Comparison of ENCODE assay signal across 18 cellular contexts in the genomic region with DNA sequence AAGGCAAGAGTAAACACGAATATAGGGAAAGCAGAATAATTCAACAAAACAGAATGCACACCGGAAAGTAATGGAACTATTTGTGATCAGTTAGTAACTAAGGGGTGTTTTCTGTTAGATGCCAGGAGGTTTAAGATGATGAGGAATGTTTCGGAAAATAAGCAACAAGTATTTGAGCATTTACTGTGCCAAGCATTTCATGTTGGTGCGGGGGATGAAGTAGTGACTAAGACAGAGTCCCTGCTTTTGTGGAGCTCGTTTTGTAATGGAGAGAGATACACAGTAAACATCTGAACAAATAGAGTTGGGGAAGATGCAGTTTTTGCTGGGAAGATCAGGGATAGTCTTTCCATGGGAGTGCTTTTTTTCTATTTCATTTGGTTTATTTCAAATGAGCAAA.
A peak's percentile ranks its signal among the peaks of the same experiment; 100 is the strongest.
DNase-seq lines count a peak whose midpoint lies in the region; ATAC-seq and TF ChIP-seq lines count a peak whose summit lies in the region.
"Had no signal": no experiment of that assay in that cellular context is flagged by ENCODE, and none has a peak within 500 bp of the region (broad histone marks: within the 10 kb centered on the region; RNA-seq: fewer than 3 reads in every experiment).

No MANE protein-coding gene starts in this region.

- no peak for TF ChIP-seq RAD21 in SK-N-SH (IDR thresholded peaks at IDR 0.05; ENCODE audit: low read length)

- no peaks in the 10 kb centered on the region for H3K27me3 ChIP-seq in SK-N-SH (ENCODE audit: insufficient read depth)
- H3K27me3 ChIP-seq: body of pancreas, SJSA1 had no signal

- peaks cover 6% of the 10 kb centered on the region for H3K9me3 Mint-ChIP-seq in glutamatergic neuron (ENCODE audit: unreplicated experiment)

- H3K9me2 ChIP-seq in SK-N-SH = no peaks in the 10 kb centered on the region

- TF ChIP-seq EP300 in SK-N-SH (IDR thresholded peaks at IDR 0.05; ENCODE audit: borderline replicate concordance in 1 of 2, low read depth in 1 of 2, low read length in 1 of 2) = no peak

- H3K36me3 ChIP-seq in SK-N-SH (replicated peaks in 1 of 2; ENCODE audit: control insufficient read depth in 1 of 2, insufficient read depth in 2 of 2, low read length in 1 of 2) = peaks cover 3 to 17% of the 10 kb centered on the region in 2 experiments
- H3K36me3 ChIP-seq: SJSA1 had no signal

- H2AFZ ChIP-seq in SK-N-SH (ENCODE audit: low read depth) = no peak overlapping the region

- H3K4me3 ChIP-seq in SK-N-SH (ENCODE audit: low read depth in 2 of 2, low read length in 1 of 2) (no peak overlapping the region), fibroblast of pulmonary artery (replicated peaks; ENCODE audit: low read depth, low read length) (no peak overlapping the region), retinal pigment epithelial cell (ENCODE audit: low read length) (no peak overlapping the region)
- H3K4me3 ChIP-seq: body of pancreas, SJSA1 had no signal

- peaks cover 12 to 16% of the 10 kb centered on the region in 2 experiments; a peak in 3 of 4 replicates for H3K4me1 ChIP-seq in SK-N-SH (ENCODE audit: control insufficient read depth in 1 of 2, insufficient read depth in 2 of 2, low read depth in 1 of 2, low read length in 1 of 2)

- POLR2A ChIA-PET in SK-N-SH (lab: Yijun Ruan, JAX) = no interaction called here

- DNase-seq in SK-N-SH (no peak), T-helper 17 cell (no peak), fibroblast of pulmonary artery (ENCODE audit: low read depth) (peak; percentile 87), retinal pigment epithelial cell (ENCODE audit: low read depth) (peak; percentile 55), GM20000 (ENCODE audit: low spot score) (no peak), KBM-7 (no peak), glutamatergic neuron (no peak)
- DNase-seq: activated CD8-positive, alpha-beta memory T cell treated with anti-CD3 and anti-CD28 coated beads for 24 hours; activated effector memory CD4-positive, alpha-beta T cell treated with anti-CD3 and anti-CD28 coated beads, Interleukin-2, amount 50 U/mL, for 16 hours; body of pancreas; Caco-2; GDM1; midbrain; NCI-H1417 treated with DMSO at 0.1 percent for 48 hours; posterior cingulate gyrus; stimulated activated CD4-positive, alpha-beta T cell treated with anti-CD3 and anti-CD28 coated beads, Interleukin-12 subunit alpha, Interleukin-12 subunit beta, amount 100 ng/mL, for 4 hours had no signal

- H3K4me1 Mint-ChIP-seq in T-helper 17 cell = peaks cover 66% of the 10 kb centered on the region
- H3K4me1 Mint-ChIP-seq in glutamatergic neuron (ENCODE audit: low read depth, unreplicated experiment) = peaks cover 22% of the 10 kb centered on the region

- CTCF ChIA-PET in SK-N-SH (lab: Yijun Ruan, JAX) = no interaction called here

- no peak for TF ChIP-seq CTCF in SK-N-SH (IDR thresholded peaks at IDR 0.05)
- TF ChIP-seq CTCF in fibroblast of pulmonary artery (IDR thresholded peaks at IDR 0.05; ENCODE audit: low read length, missing control alignments) = no peak
- no peak for TF ChIP-seq CTCF in retinal pigment epithelial cell (conservative IDR thresholded peaks at IDR 0.05; ENCODE audit: low read depth, low read length)
- no peak for TF ChIP-seq CTCF in GM20000 (IDR thresholded peaks at IDR 0.05; ENCODE audit: extremely low read depth, missing control alignments)
- TF ChIP-seq CTCF in glutamatergic neuron (IDR thresholded peaks at IDR 0.05; ENCODE audit: partially characterized antibody, unreplicated experiment) = no peak

- H3K27ac Mint-ChIP-seq in T-helper 17 cell (peak overlapping the region; percentile 86), glutamatergic neuron (ENCODE audit: unreplicated experiment) (no peak overlapping the region)

- H3K4me3 Mint-ChIP-seq in T-helper 17 cell = peak overlapping the region; percentile 41
- H3K4me3 Mint-ChIP-seq in glutamatergic neuron (ENCODE audit: unreplicated experiment) = no peak overlapping the region

- no peaks in the 10 kb centered on the region for H3K27me3 Mint-ChIP-seq in T-helper 17 cell
- H3K27me3 Mint-ChIP-seq in glutamatergic neuron (ENCODE audit: unreplicated experiment) = no peaks in the 10 kb centered on the region

- H4K20me1 ChIP-seq in SK-N-SH (ENCODE audit: insufficient read depth) = peaks cover 97% of the 10 kb centered on the region

- H3F3A ChIP-seq in SK-N-SH (replicated peaks; ENCODE audit: insufficient read depth) = peaks cover 20% of the 10 kb centered on the region

- 87% methylated on average over 5 of the region's 5 CpGs for WGBS in SK-N-SH (ENCODE audit: low lambda C conversion rate)

- in situ Hi-C loops in KBM-7 (cut with MboI; ENCODE audit: low pct_unique_long_range_greater_than_20kb, low sequenced_read_pairs) = no loop called here

- H3K79me2 ChIP-seq in SK-N-SH (ENCODE audit: insufficient read depth) = peaks cover 100% of the 10 kb centered on the region

- H3K9ac ChIP-seq in SK-N-SH = no peak overlapping the region

- H3K36me3 Mint-ChIP-seq in T-helper 17 cell (ENCODE audit: low read depth) (no peaks in the 10 kb centered on the region), glutamatergic neuron (ENCODE audit: unreplicated experiment) (no peaks in the 10 kb centered on the region)

- no peak overlapping the region; a peak in 1 of 4 replicates for H3K27ac ChIP-seq in SK-N-SH (ENCODE audit: low read depth in 2 of 2, low read length in 1 of 2)
- H3K27ac ChIP-seq: body of pancreas, SJSA1 had no signal

- ATAC-seq in SK-N-SH treated with all-trans-retinoic acid at 6 μM for 48 hours (peak; percentile 31; the same call in 1 of the 3 replicates), T-helper 17 cell (no peak)
- ATAC-seq: body of pancreas had no signal

- no peak overlapping the region for H3K4me2 ChIP-seq in SK-N-SH

- H3K9me3 ChIP-seq in SK-N-SH = no peaks in the 10 kb centered on the region
- H3K9me3 ChIP-seq in T-helper 17 cell (ENCODE audit: control insufficient read depth, low read length, poor library complexity, severe bottlenecking) = no peaks in the 10 kb centered on the region
- H3K9me3 ChIP-seq: body of pancreas, Caco-2, SJSA1 had no signal

TF ChIP-seq in SK-N-SH treated with all-trans-retinoic acid at 6 μM for 48 hours, 23 proteins besides CTCF, POLR2A, EP300 and RAD21 (continues in another document):
- TF ChIP-seq GLIS3 (CRISPR knock-in tag; IDR thresholded peaks at IDR 0.05) = no peak
- TF ChIP-seq ESRRG (CRISPR knock-in tag; IDR thresholded peaks at IDR 0.05) = no peak
- no peak for TF ChIP-seq ZNF70 (CRISPR knock-in tag; IDR thresholded peaks at IDR 0.05)
- TF ChIP-seq ZFP30 (CRISPR knock-in tag; IDR thresholded peaks at IDR 0.05) = no peak
- TF ChIP-seq TOX (CRISPR knock-in tag; IDR thresholded peaks at IDR 0.05; ENCODE audit: borderline replicate concordance) = no peak
- TF ChIP-seq ZC3H10 (CRISPR knock-in tag; IDR thresholded peaks at IDR 0.05) = no peak
- no peak for TF ChIP-seq SNAI2 (CRISPR knock-in tag; IDR thresholded peaks at IDR 0.05)
- TF ChIP-seq, protein P1, sequence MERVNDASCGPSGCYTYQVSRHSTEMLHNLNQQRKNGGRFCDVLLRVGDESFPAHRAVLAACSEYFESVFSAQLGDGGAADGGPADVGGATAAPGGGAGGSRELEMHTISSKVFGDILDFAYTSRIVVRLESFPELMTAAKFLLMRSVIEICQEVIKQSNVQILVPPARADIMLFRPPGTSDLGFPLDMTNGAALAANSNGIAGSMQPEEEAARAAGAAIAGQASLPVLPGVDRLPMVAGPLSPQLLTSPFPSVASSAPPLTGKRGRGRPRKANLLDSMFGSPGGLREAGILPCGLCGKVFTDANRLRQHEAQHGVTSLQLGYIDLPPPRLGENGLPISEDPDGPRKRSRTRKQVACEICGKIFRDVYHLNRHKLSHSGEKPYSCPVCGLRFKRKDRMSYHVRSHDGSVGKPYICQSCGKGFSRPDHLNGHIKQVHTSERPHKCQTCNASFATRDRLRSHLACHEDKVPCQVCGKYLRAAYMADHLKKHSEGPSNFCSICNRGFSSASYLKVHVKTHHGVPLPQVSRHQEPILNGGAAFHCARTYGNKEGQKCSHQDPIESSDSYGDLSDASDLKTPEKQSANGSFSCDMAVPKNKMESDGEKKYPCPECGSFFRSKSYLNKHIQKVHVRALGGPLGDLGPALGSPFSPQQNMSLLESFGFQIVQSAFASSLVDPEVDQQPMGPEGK (CRISPR knock-in tag; IDR thresholded peaks at IDR 0.05; ENCODE audit: borderline replicate concordance) = no peak

TF ChIP-seq in SK-N-SH, 30 proteins besides CTCF, POLR2A, EP300 and RAD21 (continues in another document):
- TF ChIP-seq TAF1 (IDR thresholded peaks at IDR 0.05; ENCODE audit: borderline replicate concordance, low read depth, low read length) (no peak), FOSL2 (IDR thresholded peaks at IDR 0.05; ENCODE audit: borderline replicate concordance, low read depth) (no peak), TCF12 (IDR thresholded peaks at IDR 0.05) (no peak)
- TF ChIP-seq, protein P2, sequence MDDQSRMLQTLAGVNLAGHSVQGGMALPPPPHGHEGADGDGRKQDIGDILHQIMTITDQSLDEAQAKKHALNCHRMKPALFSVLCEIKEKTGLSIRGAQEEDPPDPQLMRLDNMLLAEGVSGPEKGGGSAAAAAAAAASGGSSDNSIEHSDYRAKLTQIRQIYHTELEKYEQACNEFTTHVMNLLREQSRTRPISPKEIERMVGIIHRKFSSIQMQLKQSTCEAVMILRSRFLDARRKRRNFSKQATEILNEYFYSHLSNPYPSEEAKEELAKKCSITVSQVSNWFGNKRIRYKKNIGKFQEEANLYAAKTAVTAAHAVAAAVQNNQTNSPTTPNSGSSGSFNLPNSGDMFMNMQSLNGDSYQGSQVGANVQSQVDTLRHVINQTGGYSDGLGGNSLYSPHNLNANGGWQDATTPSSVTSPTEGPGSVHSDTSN (IDR thresholded peaks at IDR 0.05) = no peak
- TF ChIP-seq, protein P3, sequence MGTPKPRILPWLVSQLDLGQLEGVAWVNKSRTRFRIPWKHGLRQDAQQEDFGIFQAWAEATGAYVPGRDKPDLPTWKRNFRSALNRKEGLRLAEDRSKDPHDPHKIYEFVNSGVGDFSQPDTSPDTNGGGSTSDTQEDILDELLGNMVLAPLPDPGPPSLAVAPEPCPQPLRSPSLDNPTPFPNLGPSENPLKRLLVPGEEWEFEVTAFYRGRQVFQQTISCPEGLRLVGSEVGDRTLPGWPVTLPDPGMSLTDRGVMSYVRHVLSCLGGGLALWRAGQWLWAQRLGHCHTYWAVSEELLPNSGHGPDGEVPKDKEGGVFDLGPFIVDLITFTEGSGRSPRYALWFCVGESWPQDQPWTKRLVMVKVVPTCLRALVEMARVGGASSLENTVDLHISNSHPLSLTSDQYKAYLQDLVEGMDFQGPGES (IDR thresholded peaks at IDR 0.05; ENCODE audit: low read depth, low read length) = no peak

Comparison
In these comparisons a context has a peak if more than half of its experiments do, and no peak if none do; other contexts are left out.
1. DNase-seq: peak in fibroblast of pulmonary artery (single experiment) and retinal pigment epithelial cell (single experiment); none in SK-N-SH (single experiment), T-helper 17 cell (0 of 3), GM20000 (single experiment), KBM-7 (single experiment) and glutamatergic neuron (single experiment).